In genomic region chr4:169815606-169816005, GRCh38 we compare ENCODE assay signal across 19 cellular contexts. TPM values are rescaled to one million over a fixed set of nuclear protein-coding genes. Genes with fewer than 3 reads are reported as not detected.
A peak's percentile ranks its signal among the peaks of the same experiment; 100 is the strongest.
DNase-seq lines count a peak whose midpoint lies in the region; ATAC-seq and TF ChIP-seq lines count a peak whose summit lies in the region.
"Had no signal": no experiment of that assay in that cellular context is flagged by ENCODE, and none has a peak within 500 bp of the region (broad histone marks: within the 10 kb centered on the region; RNA-seq: fewer than 3 reads in every experiment).

No MANE protein-coding gene starts in this region.

- H3K4me3 ChIP-seq in BLaER1 treated with 17β-estradiol and CSF1 and Interleukin-3, amounts not matched to agents 10 nM and 100 nM: no peak overlapping the region
- H3K4me3 ChIP-seq in HCT116 (replicated peaks in 1 of 2; ENCODE audit: low read depth in 1 of 2, low read length in 2 of 2): no peak overlapping the region
- H3K4me3 ChIP-seq: neural progenitor cell, thoracic aorta had no signal

- H3K27me3 ChIP-seq in BLaER1 treated with 17β-estradiol and CSF1 and Interleukin-3, amounts not matched to agents 10 nM and 100 nM: peaks cover 0 to 12% (median 0%) of the 10 kb centered on the region in 11 experiments; a peak in 2 of 22 replicates
- no peaks in the 10 kb centered on the region for H3K27me3 ChIP-seq in HCT116 (ENCODE audit: insufficient read depth, low read length)
- H3K27me3 ChIP-seq: brain microvascular endothelial cell, neural progenitor cell had no signal

- H2AFZ ChIP-seq in HCT116 (ENCODE audit: low read depth, low read length, poor library complexity, severe bottlenecking): no peak overlapping the region
- H2AFZ ChIP-seq: neural progenitor cell had no signal

- H3K4me1 ChIP-seq in BLaER1 treated with 17β-estradiol and CSF1 and Interleukin-3, amounts not matched to agents 10 nM and 100 nM: peaks cover 26 to 66% (median 47%) of the 10 kb centered on the region in 10 experiments
- peaks cover 0 to 6% of the 10 kb centered on the region in 2 experiments; a peak in 2 of 4 replicates for H3K4me1 ChIP-seq in HCT116 (ENCODE audit: control insufficient read depth in 1 of 2, insufficient read depth in 2 of 2, low read length in 2 of 2)
- H3K4me1 ChIP-seq: neural progenitor cell had no signal

- no peaks in the 10 kb centered on the region for H3K79me2 ChIP-seq in HCT116 (ENCODE audit: insufficient read depth, low read length)

- no peaks in the 10 kb centered on the region for H3K9me2 ChIP-seq in HCT116 (ENCODE audit: insufficient read depth)

- no peak for TF ChIP-seq POLR2A in HCT116 (IDR thresholded peaks at IDR 0.05; ENCODE audit: borderline replicate concordance, extremely low read depth, insufficient read depth, insufficient read length)

- RAD21 ChIA-PET in HCT116 (lab: Charles Lee; ENCODE audit: low non-redundant PET in 1 of 2, low total read pairs in 2 of 2, uncharacterized antibody in 2 of 2, unreplicated experiment in 2 of 2): no interaction called here

- BruUV-seq in HCT116 (replicated peaks; lab: Mats Ljungman, UMichigan): no TSS peak

- no peaks in the 10 kb centered on the region for H3K36me3 ChIP-seq in BLaER1 treated with 17β-estradiol and CSF1 and Interleukin-3, amounts not matched to agents 10 nM and 100 nM
- H3K36me3 ChIP-seq in HCT116 (ENCODE audit: control insufficient read depth in 1 of 2, insufficient read depth in 2 of 2, low read length in 2 of 2): no peaks in the 10 kb centered on the region
- H3K36me3 ChIP-seq: brain microvascular endothelial cell, neural progenitor cell, thoracic aorta had no signal

- DNase-seq in HCT116 (ENCODE audit: low read depth, low spot score): no peak
- DNase-seq in RKO (ENCODE audit: low spot score): peak; percentile 72
- DNase-seq in glomerular visceral epithelial cell (ENCODE audit: extremely low spot score): peak; percentile 88
- no peak for DNase-seq in germinal center (ENCODE audit: low spot score)
- DNase-seq in AML-193 (lab: John Stamatoyannopoulos, UW): no peak
- no peak for DNase-seq in NCI-H1092 (lab: John Stamatoyannopoulos, UW)
- DNase-seq in DMS79 treated with DMSO at 0.1 percent for 48 hours (lab: John Stamatoyannopoulos, UW): no peak
- DNase-seq: activated naive CD4-positive, alpha-beta T cell treated with anti-CD3 and anti-CD28 coated beads for 36 hours; brain microvascular endothelial cell; mesendoderm; MV-4-11; NCI-H774; right cardiac atrium; RPMI8226; stimulated activated CD4-positive, alpha-beta T cell treated with anti-CD3 and anti-CD28 coated beads, Interleukin-2, amount 100 ng/mL, for 24 hours; T-helper 1 cell had no signal

- H4K20me1 ChIP-seq in BLaER1 treated with 17β-estradiol and CSF1 and Interleukin-3, amounts not matched to agents 10 nM and 100 nM: no peaks in the 10 kb centered on the region
- no peaks in the 10 kb centered on the region for H4K20me1 ChIP-seq in HCT116 (ENCODE audit: insufficient read depth)

- CTCF ChIA-PET in HCT116 (lab: Charles Lee): no interaction called here

- no peak for TF ChIP-seq RAD21 in HCT116 (IDR thresholded peaks at IDR 0.05; ENCODE audit: low read depth)

- H3K9me3 ChIP-seq in BLaER1 treated with 17β-estradiol and CSF1 and Interleukin-3, amounts not matched to agents 10 nM and 100 nM (replicated peaks in 1 of 11): peaks cover 0 to 5% (median 0%) of the 10 kb centered on the region in 11 experiments; a peak in 1 of 22 replicates
- H3K9me3 ChIP-seq in HCT116 (ENCODE audit: control insufficient read depth in 1 of 2, insufficient read depth in 1 of 2, low read depth in 1 of 2, low read length in 2 of 2): no peaks in the 10 kb centered on the region
- H3K9me3 ChIP-seq: thoracic aorta had no signal

- ATAC-seq in HCT116: no peak
- ATAC-seq: right cardiac atrium had no signal

- intact Hi-C loops in HCT116 (cut with micrococcal nuclease): no loop called here

- TF ChIP-seq CTCF in HCT116 (IDR thresholded peaks at IDR 0.05 in 2 of 3, conservative IDR thresholded peaks at IDR 0.05 in 1 of 3; ENCODE audit: borderline replicate concordance in 1 of 3, insufficient read depth in 1 of 3, low read depth in 2 of 3, low read length in 2 of 3): no peak

- POLR2A ChIA-PET in HCT116 (lab: Charles Lee): no interaction called here

- H3K9ac ChIP-seq in BLaER1 treated with 17β-estradiol and CSF1 and Interleukin-3, amounts not matched to agents 10 nM and 100 nM: no peak overlapping the region
- H3K9ac ChIP-seq in HCT116 (ENCODE audit: low read length): no peak overlapping the region
- H3K9ac ChIP-seq: neural progenitor cell had no signal

- no peak overlapping the region for H3K27ac ChIP-seq in BLaER1 treated with 17β-estradiol and CSF1 and Interleukin-3, amounts not matched to agents 10 nM and 100 nM
- H3K27ac ChIP-seq in HCT116 (ENCODE audit: low read depth, low read length): no peak overlapping the region
- H3K27ac ChIP-seq: brain microvascular endothelial cell, neural progenitor cell, thoracic aorta had no signal

- H3K4me2 ChIP-seq in BLaER1 treated with 17β-estradiol and CSF1 and Interleukin-3, amounts not matched to agents 10 nM and 100 nM: peak overlapping the region in 6 of 11 experiments; percentile 2 to 64 (median 41); a peak in 4 of 22 replicates
- peak overlapping the region; percentile 4; the same call in 1 of the 2 replicates for H3K4me2 ChIP-seq in HCT116 (ENCODE audit: low read length)
- H3K4me2 ChIP-seq: neural progenitor cell had no signal

TF ChIP-seq in HCT116, 20 proteins besides CTCF, POLR2A, EP300 and RAD21:
- TF ChIP-seq CEBPB (IDR thresholded peaks at IDR 0.05; ENCODE audit: low read depth) (no peak), FOSL1 (IDR thresholded peaks at IDR 0.05; ENCODE audit: low read depth) (peak; percentile 13; the same call in 1 of the 2 replicates)

RNA-seq across cellular contexts. Expression of gene HPF1, which starts 57.9 kb away (rescaled TPM):
- total RNA-seq in HCT116 (2021; ENCODE audit: unreplicated experiment): 32.6 TPM
- 7.5 and 13.6 TPM in 2 replicates for polyA plus RNA-seq in HCT116 (2012)

Comparison
In these comparisons a context has a peak if more than half of its experiments do, and no peak if none do; other contexts are left out.
1. DNase-seq: peak in RKO (single experiment) and glomerular visceral epithelial cell (single experiment); none in HCT116 (single experiment), germinal center (single experiment), AML-193 (0 of 2), NCI-H1092 (single experiment) and DMS79 treated with DMSO at 0.1 percent for 48 hours (single experiment).